ENCODE assay signal across 17 cellular contexts in genomic region chr5:58944221-58944620, GRCh38.
DNase-seq lines count a peak whose midpoint lies in the region; ATAC-seq and TF ChIP-seq lines count a peak whose summit lies in the region.
"Had no signal": no experiment of that assay in that cellular context is flagged by ENCODE, and none has a peak within 500 bp of the region (broad histone marks: within the 10 kb centered on the region; RNA-seq: fewer than 3 reads in every experiment).

No MANE protein-coding gene starts in this region.

- in situ Hi-C loops in brain microvascular endothelial cell (cut with HindIII; ENCODE audit: low pct_ligation_motif_present, low sequenced_read_pairs), result no loop called here

- DNase-seq in HCEC 1CT (peak; percentile 59), brain microvascular endothelial cell (peak; percentile 39), iris pigment epithelial cell (ENCODE audit: low read depth) (peak; percentile 31), ureter (ENCODE audit: low spot score) (no peak), GM19240 (ENCODE audit: insufficient read length, low spot score) (no peak), NCI-H510A (lab: John Stamatoyannopoulos, UW) (no peak)
- DNase-seq: ACHN; DMS79; NCI-H1105; NCI-H2081; NCI-H2171 treated with DMSO at 0.1 percent for 48 hours; NCI-H446 treated with DMSO at 0.1 percent for 48 hours; NK-92 treated with Interleukin-12 subunit alpha and Interleukin-12 subunit beta, amount 100 ng/mL, for 24 hours; SHP77 had no signal

- H3K4me3 ChIP-seq in brain microvascular endothelial cell (ENCODE audit: low read depth, low read length), result no peak overlapping the region
- H3K4me3 ChIP-seq: SK-N-MC had no signal

- no peak for TF ChIP-seq CTCF in brain microvascular endothelial cell (IDR thresholded peaks at IDR 0.05; ENCODE audit: low read depth, low read length, missing control alignments)

- H3K27me3 ChIP-seq in brain microvascular endothelial cell (replicated peaks), result no peaks in the 10 kb centered on the region

- H3K36me3 ChIP-seq in brain microvascular endothelial cell (replicated peaks), result no peaks in the 10 kb centered on the region

- no peak for ATAC-seq in HG03342 (IDR thresholded peaks at IDR 0.05; ENCODE audit: unreplicated experiment)

- no peak overlapping the region for H3K27ac ChIP-seq in brain microvascular endothelial cell
- H3K27ac ChIP-seq: HL-60, SK-N-MC had no signal

Comparison
In these comparisons a context has a peak if more than half of its experiments do, and no peak if none do; other contexts are left out.
1. DNase-seq: peak in HCEC 1CT (single experiment), brain microvascular endothelial cell (single experiment) and iris pigment epithelial cell (single experiment); none in ureter (single experiment), GM19240 (single experiment) and NCI-H510A (single experiment).